2 cellular contexts compared by ENCODE assay signal in the genomic region with DNA sequence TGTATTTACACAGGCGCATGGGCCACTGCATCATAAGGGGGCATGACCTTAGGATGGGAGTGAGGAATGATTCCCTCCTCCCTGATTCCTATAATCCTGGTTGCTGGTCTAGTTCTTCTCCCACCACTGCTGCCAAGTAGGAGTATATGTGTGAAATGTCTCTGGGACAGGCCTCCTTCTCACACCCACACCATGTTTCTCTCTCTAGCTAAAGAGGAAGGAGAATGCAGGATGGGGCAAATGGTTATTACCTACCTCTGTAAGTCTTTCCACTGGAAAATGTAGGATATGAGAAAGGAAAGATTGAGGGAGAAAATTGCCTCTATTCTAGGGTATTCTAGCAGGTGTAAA.
TF ChIP-seq lines count a peak whose summit lies in the region.

No MANE protein-coding gene starts in this region.

TF ChIP-seq in SK-N-SH, 30 proteins besides CTCF, POLR2A, EP300 and RAD21:
- no peak for TF ChIP-seq FOXM1 (IDR thresholded peaks at IDR 0.05; ENCODE audit: low read depth)
- TF ChIP-seq, protein P1, sequence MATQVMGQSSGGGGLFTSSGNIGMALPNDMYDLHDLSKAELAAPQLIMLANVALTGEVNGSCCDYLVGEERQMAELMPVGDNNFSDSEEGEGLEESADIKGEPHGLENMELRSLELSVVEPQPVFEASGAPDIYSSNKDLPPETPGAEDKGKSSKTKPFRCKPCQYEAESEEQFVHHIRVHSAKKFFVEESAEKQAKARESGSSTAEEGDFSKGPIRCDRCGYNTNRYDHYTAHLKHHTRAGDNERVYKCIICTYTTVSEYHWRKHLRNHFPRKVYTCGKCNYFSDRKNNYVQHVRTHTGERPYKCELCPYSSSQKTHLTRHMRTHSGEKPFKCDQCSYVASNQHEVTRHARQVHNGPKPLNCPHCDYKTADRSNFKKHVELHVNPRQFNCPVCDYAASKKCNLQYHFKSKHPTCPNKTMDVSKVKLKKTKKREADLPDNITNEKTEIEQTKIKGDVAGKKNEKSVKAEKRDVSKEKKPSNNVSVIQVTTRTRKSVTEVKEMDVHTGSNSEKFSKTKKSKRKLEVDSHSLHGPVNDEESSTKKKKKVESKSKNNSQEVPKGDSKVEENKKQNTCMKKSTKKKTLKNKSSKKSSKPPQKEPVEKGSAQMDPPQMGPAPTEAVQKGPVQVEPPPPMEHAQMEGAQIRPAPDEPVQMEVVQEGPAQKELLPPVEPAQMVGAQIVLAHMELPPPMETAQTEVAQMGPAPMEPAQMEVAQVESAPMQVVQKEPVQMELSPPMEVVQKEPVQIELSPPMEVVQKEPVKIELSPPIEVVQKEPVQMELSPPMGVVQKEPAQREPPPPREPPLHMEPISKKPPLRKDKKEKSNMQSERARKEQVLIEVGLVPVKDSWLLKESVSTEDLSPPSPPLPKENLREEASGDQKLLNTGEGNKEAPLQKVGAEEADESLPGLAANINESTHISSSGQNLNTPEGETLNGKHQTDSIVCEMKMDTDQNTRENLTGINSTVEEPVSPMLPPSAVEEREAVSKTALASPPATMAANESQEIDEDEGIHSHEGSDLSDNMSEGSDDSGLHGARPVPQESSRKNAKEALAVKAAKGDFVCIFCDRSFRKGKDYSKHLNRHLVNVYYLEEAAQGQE (IDR thresholded peaks at IDR 0.05; ENCODE audit: low read depth, low read length), result no peak
- no peak for TF ChIP-seq RXRA (IDR thresholded peaks at IDR 0.05; ENCODE audit: borderline replicate concordance, low read depth)
- no peak for TF ChIP-seq YY1 (IDR thresholded peaks at IDR 0.05; ENCODE audit: low read depth)
- no peak for TF ChIP-seq RFX5 (IDR thresholded peaks at IDR 0.05; ENCODE audit: low read length)
- TF ChIP-seq, protein P2, sequence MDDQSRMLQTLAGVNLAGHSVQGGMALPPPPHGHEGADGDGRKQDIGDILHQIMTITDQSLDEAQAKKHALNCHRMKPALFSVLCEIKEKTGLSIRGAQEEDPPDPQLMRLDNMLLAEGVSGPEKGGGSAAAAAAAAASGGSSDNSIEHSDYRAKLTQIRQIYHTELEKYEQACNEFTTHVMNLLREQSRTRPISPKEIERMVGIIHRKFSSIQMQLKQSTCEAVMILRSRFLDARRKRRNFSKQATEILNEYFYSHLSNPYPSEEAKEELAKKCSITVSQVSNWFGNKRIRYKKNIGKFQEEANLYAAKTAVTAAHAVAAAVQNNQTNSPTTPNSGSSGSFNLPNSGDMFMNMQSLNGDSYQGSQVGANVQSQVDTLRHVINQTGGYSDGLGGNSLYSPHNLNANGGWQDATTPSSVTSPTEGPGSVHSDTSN (IDR thresholded peaks at IDR 0.05), result no peak
- TF ChIP-seq FOSL2 (IDR thresholded peaks at IDR 0.05; ENCODE audit: borderline replicate concordance, low read depth), result no peak
- no peak for TF ChIP-seq EZH2phosphoT487 (IDR thresholded peaks at IDR 0.05; ENCODE audit: borderline replicate concordance, low read depth)

TF ChIP-seq in SK-N-SH treated with all-trans-retinoic acid at 6 μM for 48 hours, 23 proteins besides CTCF, POLR2A, EP300 and RAD21:
- TF ChIP-seq TOX (CRISPR knock-in tag; IDR thresholded peaks at IDR 0.05; ENCODE audit: borderline replicate concordance), result no peak
- TF ChIP-seq OSR1 (CRISPR knock-in tag; IDR thresholded peaks at IDR 0.05), result no peak
- no peak for TF ChIP-seq CSDC2 (CRISPR knock-in tag; IDR thresholded peaks at IDR 0.05)
- TF ChIP-seq, protein P3, sequence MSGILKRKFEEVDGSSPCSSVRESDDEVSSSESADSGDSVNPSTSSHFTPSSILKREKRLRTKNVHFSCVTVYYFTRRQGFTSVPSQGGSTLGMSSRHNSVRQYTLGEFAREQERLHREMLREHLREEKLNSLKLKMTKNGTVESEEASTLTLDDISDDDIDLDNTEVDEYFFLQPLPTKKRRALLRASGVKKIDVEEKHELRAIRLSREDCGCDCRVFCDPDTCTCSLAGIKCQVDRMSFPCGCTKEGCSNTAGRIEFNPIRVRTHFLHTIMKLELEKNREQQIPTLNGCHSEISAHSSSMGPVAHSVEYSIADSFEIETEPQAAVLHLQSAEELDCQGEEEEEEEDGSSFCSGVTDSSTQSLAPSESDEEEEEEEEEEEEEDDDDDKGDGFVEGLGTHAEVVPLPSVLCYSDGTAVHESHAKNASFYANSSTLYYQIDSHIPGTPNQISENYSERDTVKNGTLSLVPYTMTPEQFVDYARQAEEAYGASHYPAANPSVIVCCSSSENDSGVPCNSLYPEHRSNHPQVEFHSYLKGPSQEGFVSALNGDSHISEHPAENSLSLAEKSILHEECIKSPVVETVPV (CRISPR knock-in tag; IDR thresholded peaks at IDR 0.05), result no peak
- TF ChIP-seq, protein P4, sequence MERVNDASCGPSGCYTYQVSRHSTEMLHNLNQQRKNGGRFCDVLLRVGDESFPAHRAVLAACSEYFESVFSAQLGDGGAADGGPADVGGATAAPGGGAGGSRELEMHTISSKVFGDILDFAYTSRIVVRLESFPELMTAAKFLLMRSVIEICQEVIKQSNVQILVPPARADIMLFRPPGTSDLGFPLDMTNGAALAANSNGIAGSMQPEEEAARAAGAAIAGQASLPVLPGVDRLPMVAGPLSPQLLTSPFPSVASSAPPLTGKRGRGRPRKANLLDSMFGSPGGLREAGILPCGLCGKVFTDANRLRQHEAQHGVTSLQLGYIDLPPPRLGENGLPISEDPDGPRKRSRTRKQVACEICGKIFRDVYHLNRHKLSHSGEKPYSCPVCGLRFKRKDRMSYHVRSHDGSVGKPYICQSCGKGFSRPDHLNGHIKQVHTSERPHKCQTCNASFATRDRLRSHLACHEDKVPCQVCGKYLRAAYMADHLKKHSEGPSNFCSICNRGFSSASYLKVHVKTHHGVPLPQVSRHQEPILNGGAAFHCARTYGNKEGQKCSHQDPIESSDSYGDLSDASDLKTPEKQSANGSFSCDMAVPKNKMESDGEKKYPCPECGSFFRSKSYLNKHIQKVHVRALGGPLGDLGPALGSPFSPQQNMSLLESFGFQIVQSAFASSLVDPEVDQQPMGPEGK (CRISPR knock-in tag; IDR thresholded peaks at IDR 0.05; ENCODE audit: borderline replicate concordance), result no peak
- no peak for TF ChIP-seq BACH2 (CRISPR knock-in tag; IDR thresholded peaks at IDR 0.05; ENCODE audit: borderline replicate concordance)
TF ChIP-seq in SK-N-SH treated with all-trans-retinoic acid at 6 μM for 48 hours: peak in this region for 0.
